In genomic region chr3:98855811-98856400, GRCh38 we compare ENCODE assay signal across 14 cellular contexts. TPM values are rescaled to one million over a fixed set of nuclear protein-coding genes. Genes with fewer than 3 reads are reported as not detected.
DNase-seq lines count a peak whose midpoint lies in the region; ATAC-seq, FAIRE-seq and TF ChIP-seq lines count a peak whose summit lies in the region.
"Had no signal": no experiment of that assay in that cellular context is flagged by ENCODE, and none has a peak within 500 bp of the region (broad histone marks: within the 10 kb centered on the region; RNA-seq: fewer than 3 reads in every experiment).

No MANE protein-coding gene starts in this region.

- peaks cover 4% of the 10 kb centered on the region for H3K9me3 Mint-ChIP-seq in osteocyte (ENCODE audit: unreplicated experiment)

- no peaks in the 10 kb centered on the region for H3K9me3 ChIP-seq in small intestine (ENCODE audit: control insufficient read depth, low read depth)
- H3K9me3 ChIP-seq: neutrophil had no signal

- no peaks in the 10 kb centered on the region for H3K27me3 Mint-ChIP-seq in osteocyte (ENCODE audit: unreplicated experiment)

- no peaks in the 10 kb centered on the region for H3K4me1 ChIP-seq in small intestine (ENCODE audit: control insufficient read depth in 2 of 2, insufficient read depth in 1 of 2, low read depth in 1 of 2, low read length in 1 of 2)
- H3K4me1 ChIP-seq: transverse colon had no signal

- peaks cover 43% of the 10 kb centered on the region for H3K4me1 Mint-ChIP-seq in osteocyte (ENCODE audit: unreplicated experiment)

- no peak overlapping the region for H3K27ac ChIP-seq in small intestine (ENCODE audit: low read depth in 1 of 2, low read length in 1 of 2)
- H3K27ac ChIP-seq: neutrophil, transverse colon had no signal

- H3K36me3 ChIP-seq in small intestine (ENCODE audit: control insufficient read depth in 2 of 2, insufficient read depth in 2 of 2, low read length in 2 of 2): no peaks in the 10 kb centered on the region
- H3K36me3 ChIP-seq: neutrophil had no signal

- ATAC-seq in GM21367 (IDR thresholded peaks at IDR 0.05; ENCODE audit: unreplicated experiment): no peak
- no peak for ATAC-seq in HG03439 (IDR thresholded peaks at IDR 0.05; ENCODE audit: unreplicated experiment)

- peak overlapping the region; percentile 82 for H3K27ac Mint-ChIP-seq in osteocyte (ENCODE audit: unreplicated experiment)

- H3K36me3 Mint-ChIP-seq in osteocyte (ENCODE audit: unreplicated experiment): peaks cover 37% of the 10 kb centered on the region

- peak; percentile 76 for DNase-seq in Daoy (ENCODE audit: low read depth)
- DNase-seq in RCC 7860 (ENCODE audit: low spot score): peak; percentile 61
- peak; percentile 26 for DNase-seq in epithelial cell of proximal tubule (ENCODE audit: low read depth)
- DNase-seq in osteocyte (ENCODE audit: extremely low spot score, unreplicated experiment): no peak
- DNase-seq in NCI-H748 (lab: John Stamatoyannopoulos, UW; ENCODE audit: unreplicated experiment): no peak
- no peak for DNase-seq in small intestine
- DNase-seq: DMS79, NCI-H1048, transverse colon had no signal

- WGBS in small intestine, 3 donors: 85 to 96% (median 92%) methylated on average over 1 of the region's 1 CpG

- TF ChIP-seq CTCF in epithelial cell of proximal tubule (conservative IDR thresholded peaks at IDR 0.05; ENCODE audit: low read depth, low read length): no peak
- TF ChIP-seq CTCF in osteocyte (IDR thresholded peaks at IDR 0.05): no peak

- FAIRE-seq in RCC 7860 (lab: Jason Lieb, UNC) (peak; percentile 92), small intestine (lab: Jason Lieb, UNC) (no peak)
- FAIRE-seq: colon, TTC549 had no signal

- peak overlapping the region; percentile 33 for H3K4me3 Mint-ChIP-seq in osteocyte (ENCODE audit: unreplicated experiment)

- H3K27me3 ChIP-seq in small intestine (ENCODE audit: control insufficient read depth in 2 of 2, insufficient read depth in 2 of 2, low read length in 2 of 2): no peaks in the 10 kb centered on the region
- H3K27me3 ChIP-seq: neutrophil, transverse colon had no signal

- H3K4me3 ChIP-seq in epithelial cell of proximal tubule (ENCODE audit: low read depth, low read length) (no peak overlapping the region), small intestine (ENCODE audit: low read depth in 1 of 2, low read length in 2 of 2) (no peak overlapping the region)
- H3K4me3 ChIP-seq: transverse colon had no signal

RNA-seq across cellular contexts. Expression of gene DCBLD2, which starts 45.6 kb away (rescaled TPM):
- 298 and 307 TPM in 2 replicates for total RNA-seq in Daoy (2014; rRNA removed; shearing (Covaris generic))
- total RNA-seq in epithelial cell of proximal tubule: 621 and 846 TPM in 2 replicates
- total RNA-seq in osteocyte: 83.2 and 85.5 TPM in 2 replicates
- polyA plus RNA-seq in small intestine: 1 to 10 TPM in 2 of 3 donors, under 1 TPM in 1; 0.22 to 3.0 (median 1.1) TPM

Comparison
In these comparisons a context has a peak if more than half of its experiments do, and no peak if none do; other contexts are left out.
1. DNase-seq: peak in Daoy (single experiment), RCC 7860 (single experiment) and epithelial cell of proximal tubule (single experiment); none in osteocyte (single experiment), NCI-H748 (single experiment) and small intestine (single experiment).